ENCODE assay signal across 1 cellular context in the genomic region with DNA sequence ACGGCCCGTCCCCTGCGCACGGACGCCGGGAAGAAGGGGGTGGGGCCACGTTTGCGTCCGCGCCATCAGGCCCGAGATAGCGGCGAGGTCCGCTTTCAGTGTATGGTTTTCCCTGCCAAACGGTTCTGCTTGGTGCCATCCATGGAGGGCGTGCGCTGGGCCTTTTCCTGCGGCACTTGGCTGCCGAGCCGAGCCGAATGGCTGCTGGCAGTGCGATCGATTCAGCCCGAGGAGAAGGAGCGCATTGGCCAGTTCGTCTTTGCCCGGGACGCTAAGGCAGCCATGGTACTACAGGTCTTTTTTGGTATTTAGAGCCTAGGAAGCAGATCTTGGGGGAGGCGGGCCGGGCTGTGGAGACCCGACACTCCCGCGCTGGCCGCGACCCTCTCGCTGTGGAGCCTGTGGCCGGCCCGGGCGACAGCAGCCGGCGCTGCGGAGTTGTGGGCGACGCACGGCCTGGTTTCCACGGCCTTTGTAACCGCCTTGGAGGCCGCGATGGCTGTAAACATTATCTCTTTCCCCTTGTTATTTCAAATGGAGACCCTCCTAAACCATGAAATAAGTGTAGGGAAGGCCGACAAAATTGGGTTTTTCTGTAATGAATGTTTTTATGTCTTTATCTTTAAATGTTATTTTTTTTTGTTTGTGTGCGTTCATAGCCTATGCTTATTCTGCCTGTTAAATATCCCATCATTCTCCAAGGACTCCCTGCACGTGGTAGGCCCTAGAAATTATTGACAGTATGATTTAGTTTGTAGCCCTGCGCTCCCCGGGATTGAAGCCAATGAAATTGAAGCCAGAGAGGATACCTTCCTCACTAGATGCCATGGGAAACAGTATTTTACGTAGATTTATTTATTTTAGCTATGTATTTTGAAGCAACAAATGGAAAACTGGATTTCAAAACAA.
TF ChIP-seq lines count a peak whose summit lies in the region.

A gene with protein sequence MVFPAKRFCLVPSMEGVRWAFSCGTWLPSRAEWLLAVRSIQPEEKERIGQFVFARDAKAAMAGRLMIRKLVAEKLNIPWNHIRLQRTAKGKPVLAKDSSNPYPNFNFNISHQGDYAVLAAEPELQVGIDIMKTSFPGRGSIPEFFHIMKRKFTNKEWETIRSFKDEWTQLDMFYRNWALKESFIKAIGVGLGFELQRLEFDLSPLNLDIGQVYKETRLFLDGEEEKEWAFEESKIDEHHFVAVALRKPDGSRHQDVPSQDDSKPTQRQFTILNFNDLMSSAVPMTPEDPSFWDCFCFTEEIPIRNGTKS (plus strand): TSS at position 54 of the 909 bp plus-strand sequence. CDS start 49 bp downstream, at position 103.

TF ChIP-seq in K562, 482 proteins besides CTCF, POLR2A, EP300 and RAD21 (continued from another document and continues in another):
- TF ChIP-seq, protein P1, sequence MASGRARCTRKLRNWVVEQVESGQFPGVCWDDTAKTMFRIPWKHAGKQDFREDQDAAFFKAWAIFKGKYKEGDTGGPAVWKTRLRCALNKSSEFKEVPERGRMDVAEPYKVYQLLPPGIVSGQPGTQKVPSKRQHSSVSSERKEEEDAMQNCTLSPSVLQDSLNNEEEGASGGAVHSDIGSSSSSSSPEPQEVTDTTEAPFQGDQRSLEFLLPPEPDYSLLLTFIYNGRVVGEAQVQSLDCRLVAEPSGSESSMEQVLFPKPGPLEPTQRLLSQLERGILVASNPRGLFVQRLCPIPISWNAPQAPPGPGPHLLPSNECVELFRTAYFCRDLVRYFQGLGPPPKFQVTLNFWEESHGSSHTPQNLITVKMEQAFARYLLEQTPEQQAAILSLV (tag; IDR thresholded peaks at IDR 0.05), result no peak
- TF ChIP-seq ERF (CRISPR knock-in tag; IDR thresholded peaks at IDR 0.05) (no peak), ZNF263 (CRISPR knock-in tag; IDR thresholded peaks at IDR 0.05; ENCODE audit: borderline replicate concordance) (no peak), CREB1 (IDR thresholded peaks at IDR 0.05) (no peak), CREB1 (CRISPR knock-in tag; IDR thresholded peaks at IDR 0.05) (no peak), BMI1 (IDR thresholded peaks at IDR 0.05; ENCODE audit: low read length) (no peak), STAT5B (CRISPR knock-in tag; IDR thresholded peaks at IDR 0.05) (no peak), SIN3B (IDR thresholded peaks at IDR 0.05; ENCODE audit: low read depth) (no peak), SPI1 (IDR thresholded peaks at IDR 0.05; ENCODE audit: borderline replicate concordance, low read depth, low read length) (no peak), KAT8 (IDR thresholded peaks at IDR 0.05; ENCODE audit: low read depth) (no peak), ZNF253 (CRISPR knock-in tag; conservative IDR thresholded peaks at IDR 0.05) (no peak), NBN (IDR thresholded peaks at IDR 0.05; ENCODE audit: low read depth) (no peak), ETV5 (CRISPR knock-in tag; IDR thresholded peaks at IDR 0.05; ENCODE audit: low read depth) (no peak), NELFE (IDR thresholded peaks at IDR 0.05; ENCODE audit: insufficient read depth, insufficient read length) (no peak), ZNF445 (CRISPR knock-in tag; IDR thresholded peaks at IDR 0.05; ENCODE audit: low read depth) (no peak)
- TF ChIP-seq, protein P2, sequence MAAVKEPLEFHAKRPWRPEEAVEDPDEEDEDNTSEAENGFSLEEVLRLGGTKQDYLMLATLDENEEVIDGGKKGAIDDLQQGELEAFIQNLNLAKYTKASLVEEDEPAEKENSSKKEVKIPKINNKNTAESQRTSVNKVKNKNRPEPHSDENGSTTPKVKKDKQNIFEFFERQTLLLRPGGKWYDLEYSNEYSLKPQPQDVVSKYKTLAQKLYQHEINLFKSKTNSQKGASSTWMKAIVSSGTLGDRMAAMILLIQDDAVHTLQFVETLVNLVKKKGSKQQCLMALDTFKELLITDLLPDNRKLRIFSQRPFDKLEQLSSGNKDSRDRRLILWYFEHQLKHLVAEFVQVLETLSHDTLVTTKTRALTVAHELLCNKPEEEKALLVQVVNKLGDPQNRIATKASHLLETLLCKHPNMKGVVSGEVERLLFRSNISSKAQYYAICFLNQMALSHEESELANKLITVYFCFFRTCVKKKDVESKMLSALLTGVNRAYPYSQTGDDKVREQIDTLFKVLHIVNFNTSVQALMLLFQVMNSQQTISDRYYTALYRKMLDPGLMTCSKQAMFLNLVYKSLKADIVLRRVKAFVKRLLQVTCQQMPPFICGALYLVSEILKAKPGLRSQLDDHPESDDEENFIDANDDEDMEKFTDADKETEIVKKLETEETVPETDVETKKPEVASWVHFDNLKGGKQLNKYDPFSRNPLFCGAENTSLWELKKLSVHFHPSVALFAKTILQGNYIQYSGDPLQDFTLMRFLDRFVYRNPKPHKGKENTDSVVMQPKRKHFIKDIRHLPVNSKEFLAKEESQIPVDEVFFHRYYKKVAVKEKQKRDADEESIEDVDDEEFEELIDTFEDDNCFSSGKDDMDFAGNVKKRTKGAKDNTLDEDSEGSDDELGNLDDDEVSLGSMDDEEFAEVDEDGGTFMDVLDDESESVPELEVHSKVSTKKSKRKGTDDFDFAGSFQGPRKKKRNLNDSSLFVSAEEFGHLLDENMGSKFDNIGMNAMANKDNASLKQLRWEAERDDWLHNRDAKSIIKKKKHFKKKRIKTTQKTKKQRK (IDR thresholded peaks at IDR 0.05; ENCODE audit: borderline replicate concordance, low read depth, low read length), result no peak
- TF ChIP-seq, protein P3, sequence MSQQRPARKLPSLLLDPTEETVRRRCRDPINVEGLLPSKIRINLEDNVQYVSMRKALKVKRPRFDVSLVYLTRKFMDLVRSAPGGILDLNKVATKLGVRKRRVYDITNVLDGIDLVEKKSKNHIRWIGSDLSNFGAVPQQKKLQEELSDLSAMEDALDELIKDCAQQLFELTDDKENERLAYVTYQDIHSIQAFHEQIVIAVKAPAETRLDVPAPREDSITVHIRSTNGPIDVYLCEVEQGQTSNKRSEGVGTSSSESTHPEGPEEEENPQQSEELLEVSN (IDR thresholded peaks at IDR 0.05; ENCODE audit: borderline replicate concordance in 1 of 2, extremely low read depth in 1 of 2, insufficient read depth in 1 of 2, insufficient read length in 1 of 2, low read depth in 1 of 2, low read length in 1 of 2, poor library complexity in 1 of 2, severe bottlenecking in 1 of 2), result peak; percentile 10 to 15
- TF ChIP-seq, protein P4, sequence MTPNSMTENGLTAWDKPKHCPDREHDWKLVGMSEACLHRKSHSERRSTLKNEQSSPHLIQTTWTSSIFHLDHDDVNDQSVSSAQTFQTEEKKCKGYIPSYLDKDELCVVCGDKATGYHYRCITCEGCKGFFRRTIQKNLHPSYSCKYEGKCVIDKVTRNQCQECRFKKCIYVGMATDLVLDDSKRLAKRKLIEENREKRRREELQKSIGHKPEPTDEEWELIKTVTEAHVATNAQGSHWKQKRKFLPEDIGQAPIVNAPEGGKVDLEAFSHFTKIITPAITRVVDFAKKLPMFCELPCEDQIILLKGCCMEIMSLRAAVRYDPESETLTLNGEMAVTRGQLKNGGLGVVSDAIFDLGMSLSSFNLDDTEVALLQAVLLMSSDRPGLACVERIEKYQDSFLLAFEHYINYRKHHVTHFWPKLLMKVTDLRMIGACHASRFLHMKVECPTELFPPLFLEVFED (CRISPR knock-in tag; conservative IDR thresholded peaks at IDR 0.05), result no peak
- TF ChIP-seq, protein P5, sequence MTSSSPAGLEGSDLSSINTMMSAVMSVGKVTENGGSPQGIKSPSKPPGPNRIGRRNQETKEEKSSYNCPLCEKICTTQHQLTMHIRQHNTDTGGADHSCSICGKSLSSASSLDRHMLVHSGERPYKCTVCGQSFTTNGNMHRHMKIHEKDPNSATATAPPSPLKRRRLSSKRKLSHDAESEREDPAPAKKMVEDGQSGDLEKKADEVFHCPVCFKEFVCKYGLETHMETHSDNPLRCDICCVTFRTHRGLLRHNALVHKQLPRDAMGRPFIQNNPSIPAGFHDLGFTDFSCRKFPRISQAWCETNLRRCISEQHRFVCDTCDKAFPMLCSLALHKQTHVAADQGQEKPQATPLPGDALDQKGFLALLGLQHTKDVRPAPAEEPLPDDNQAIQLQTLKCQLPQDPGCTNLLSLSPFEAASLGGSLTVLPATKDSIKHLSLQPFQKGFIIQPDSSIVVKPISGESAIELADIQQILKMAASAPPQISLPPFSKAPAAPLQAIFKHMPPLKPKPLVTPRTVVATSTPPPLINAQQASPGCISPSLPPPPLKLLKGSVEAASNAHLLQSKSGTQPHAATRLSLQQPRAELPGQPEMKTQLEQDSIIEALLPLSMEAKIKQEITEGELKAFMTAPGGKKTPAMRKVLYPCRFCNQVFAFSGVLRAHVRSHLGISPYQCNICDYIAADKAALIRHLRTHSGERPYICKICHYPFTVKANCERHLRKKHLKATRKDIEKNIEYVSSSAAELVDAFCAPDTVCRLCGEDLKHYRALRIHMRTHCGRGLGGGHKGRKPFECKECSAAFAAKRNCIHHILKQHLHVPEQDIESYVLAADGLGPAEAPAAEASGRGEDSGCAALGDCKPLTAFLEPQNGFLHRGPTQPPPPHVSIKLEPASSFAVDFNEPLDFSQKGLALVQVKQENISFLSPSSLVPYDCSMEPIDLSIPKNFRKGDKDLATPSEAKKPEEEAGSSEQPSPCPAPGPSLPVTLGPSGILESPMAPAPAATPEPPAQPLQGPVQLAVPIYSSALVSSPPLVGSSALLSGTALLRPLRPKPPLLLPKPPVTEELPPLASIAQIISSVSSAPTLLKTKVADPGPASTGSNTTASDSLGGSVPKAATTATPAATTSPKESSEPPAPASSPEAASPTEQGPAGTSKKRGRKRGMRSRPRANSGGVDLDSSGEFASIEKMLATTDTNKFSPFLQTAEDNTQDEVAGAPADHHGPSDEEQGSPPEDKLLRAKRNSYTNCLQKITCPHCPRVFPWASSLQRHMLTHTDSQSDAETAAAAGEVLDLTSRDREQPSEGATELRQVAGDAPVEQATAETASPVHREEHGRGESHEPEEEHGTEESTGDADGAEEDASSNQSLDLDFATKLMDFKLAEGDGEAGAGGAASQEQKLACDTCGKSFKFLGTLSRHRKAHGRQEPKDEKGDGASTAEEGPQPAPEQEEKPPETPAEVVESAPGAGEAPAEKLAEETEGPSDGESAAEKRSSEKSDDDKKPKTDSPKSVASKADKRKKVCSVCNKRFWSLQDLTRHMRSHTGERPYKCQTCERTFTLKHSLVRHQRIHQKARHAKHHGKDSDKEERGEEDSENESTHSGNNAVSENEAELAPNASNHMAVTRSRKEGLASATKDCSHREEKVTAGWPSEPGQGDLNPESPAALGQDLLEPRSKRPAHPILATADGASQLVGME (CRISPR knock-in tag; IDR thresholded peaks at IDR 0.05), result no peak
- TF ChIP-seq, protein P6, sequence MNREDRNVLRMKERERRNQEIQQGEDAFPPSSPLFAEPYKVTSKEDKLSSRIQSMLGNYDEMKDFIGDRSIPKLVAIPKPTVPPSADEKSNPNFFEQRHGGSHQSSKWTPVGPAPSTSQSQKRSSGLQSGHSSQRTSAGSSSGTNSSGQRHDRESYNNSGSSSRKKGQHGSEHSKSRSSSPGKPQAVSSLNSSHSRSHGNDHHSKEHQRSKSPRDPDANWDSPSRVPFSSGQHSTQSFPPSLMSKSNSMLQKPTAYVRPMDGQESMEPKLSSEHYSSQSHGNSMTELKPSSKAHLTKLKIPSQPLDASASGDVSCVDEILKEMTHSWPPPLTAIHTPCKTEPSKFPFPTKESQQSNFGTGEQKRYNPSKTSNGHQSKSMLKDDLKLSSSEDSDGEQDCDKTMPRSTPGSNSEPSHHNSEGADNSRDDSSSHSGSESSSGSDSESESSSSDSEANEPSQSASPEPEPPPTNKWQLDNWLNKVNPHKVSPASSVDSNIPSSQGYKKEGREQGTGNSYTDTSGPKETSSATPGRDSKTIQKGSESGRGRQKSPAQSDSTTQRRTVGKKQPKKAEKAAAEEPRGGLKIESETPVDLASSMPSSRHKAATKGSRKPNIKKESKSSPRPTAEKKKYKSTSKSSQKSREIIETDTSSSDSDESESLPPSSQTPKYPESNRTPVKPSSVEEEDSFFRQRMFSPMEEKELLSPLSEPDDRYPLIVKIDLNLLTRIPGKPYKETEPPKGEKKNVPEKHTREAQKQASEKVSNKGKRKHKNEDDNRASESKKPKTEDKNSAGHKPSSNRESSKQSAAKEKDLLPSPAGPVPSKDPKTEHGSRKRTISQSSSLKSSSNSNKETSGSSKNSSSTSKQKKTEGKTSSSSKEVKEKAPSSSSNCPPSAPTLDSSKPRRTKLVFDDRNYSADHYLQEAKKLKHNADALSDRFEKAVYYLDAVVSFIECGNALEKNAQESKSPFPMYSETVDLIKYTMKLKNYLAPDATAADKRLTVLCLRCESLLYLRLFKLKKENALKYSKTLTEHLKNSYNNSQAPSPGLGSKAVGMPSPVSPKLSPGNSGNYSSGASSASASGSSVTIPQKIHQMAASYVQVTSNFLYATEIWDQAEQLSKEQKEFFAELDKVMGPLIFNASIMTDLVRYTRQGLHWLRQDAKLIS (CRISPR knock-in tag; IDR thresholded peaks at IDR 0.05), result no peak
- TF ChIP-seq, protein P7, sequence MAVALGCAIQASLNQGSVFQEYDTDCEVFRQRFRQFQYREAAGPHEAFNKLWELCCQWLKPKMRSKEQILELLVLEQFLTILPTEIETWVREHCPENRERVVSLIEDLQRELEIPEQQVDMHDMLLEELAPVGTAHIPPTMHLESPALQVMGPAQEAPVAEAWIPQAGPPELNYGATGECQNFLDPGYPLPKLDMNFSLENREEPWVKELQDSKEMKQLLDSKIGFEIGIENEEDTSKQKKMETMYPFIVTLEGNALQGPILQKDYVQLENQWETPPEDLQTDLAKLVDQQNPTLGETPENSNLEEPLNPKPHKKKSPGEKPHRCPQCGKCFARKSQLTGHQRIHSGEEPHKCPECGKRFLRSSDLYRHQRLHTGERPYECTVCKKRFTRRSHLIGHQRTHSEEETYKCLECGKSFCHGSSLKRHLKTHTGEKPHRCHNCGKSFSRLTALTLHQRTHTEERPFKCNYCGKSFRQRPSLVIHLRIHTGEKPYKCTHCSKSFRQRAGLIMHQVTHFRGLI (CRISPR knock-in tag; IDR thresholded peaks at IDR 0.05), result no peak
- TF ChIP-seq, protein P8, sequence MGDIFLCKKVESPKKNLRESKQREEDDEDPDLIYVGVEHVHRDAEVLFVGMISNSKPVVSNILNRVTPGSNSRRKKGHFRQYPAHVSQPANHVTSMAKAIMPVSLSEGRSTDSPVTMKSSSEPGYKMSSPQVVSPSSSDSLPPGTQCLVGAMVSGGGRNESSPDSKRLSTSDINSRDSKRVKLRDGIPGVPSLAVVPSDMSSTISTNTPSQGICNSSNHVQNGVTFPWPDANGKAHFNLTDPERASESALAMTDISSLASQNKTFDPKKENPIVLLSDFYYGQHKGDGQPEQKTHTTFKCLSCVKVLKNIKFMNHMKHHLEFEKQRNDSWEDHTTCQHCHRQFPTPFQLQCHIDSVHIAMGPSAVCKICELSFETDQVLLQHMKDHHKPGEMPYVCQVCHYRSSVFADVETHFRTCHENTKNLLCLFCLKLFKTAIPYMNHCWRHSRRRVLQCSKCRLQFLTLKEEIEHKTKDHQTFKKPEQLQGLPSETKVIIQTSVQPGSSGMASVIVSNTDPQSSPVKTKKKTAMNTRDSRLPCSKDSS (IDR thresholded peaks at IDR 0.05; ENCODE audit: low read depth, partially characterized antibody), result no peak
- TF ChIP-seq, protein P9, sequence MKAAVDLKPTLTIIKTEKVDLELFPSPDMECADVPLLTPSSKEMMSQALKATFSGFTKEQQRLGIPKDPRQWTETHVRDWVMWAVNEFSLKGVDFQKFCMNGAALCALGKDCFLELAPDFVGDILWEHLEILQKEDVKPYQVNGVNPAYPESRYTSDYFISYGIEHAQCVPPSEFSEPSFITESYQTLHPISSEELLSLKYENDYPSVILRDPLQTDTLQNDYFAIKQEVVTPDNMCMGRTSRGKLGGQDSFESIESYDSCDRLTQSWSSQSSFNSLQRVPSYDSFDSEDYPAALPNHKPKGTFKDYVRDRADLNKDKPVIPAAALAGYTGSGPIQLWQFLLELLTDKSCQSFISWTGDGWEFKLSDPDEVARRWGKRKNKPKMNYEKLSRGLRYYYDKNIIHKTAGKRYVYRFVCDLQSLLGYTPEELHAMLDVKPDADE (conservative IDR thresholded peaks at IDR 0.05; ENCODE audit: control insufficient read depth, low read depth, low read length), result no peak
